8 cellular contexts compared by ENCODE assay signal in genomic region chr22:28773461-28773867, GRCh38. TPM values are rescaled to one million over a fixed set of nuclear protein-coding genes. Genes with fewer than 3 reads are reported as not detected.
DNase-seq lines count a peak whose midpoint lies in the region; ATAC-seq and TF ChIP-seq lines count a peak whose summit lies in the region.

No MANE protein-coding gene starts in this region.

- peak; percentile 4 for ATAC-seq in activated CD8-positive, alpha-beta memory T cell treated with anti-CD3 and anti-CD28 coated beads, Interleukin-2, amount 10 ng/mL, durations not matched to agents 7 days and 5 days
- ATAC-seq in HG02973 (IDR thresholded peaks at IDR 0.05; ENCODE audit: unreplicated experiment) (peak; percentile 11), T-helper 17 cell (no peak)

- H3K9me3 Mint-ChIP-seq in activated CD8-positive, alpha-beta memory T cell treated with anti-CD3 and anti-CD28 coated beads, Interleukin-2, amount 10 ng/mL, durations not matched to agents 7 days and 5 days (ENCODE audit: low read depth) = no peaks in the 10 kb centered on the region

- H3K27me3 Mint-ChIP-seq in activated CD8-positive, alpha-beta memory T cell treated with anti-CD3 and anti-CD28 coated beads, Interleukin-2, amount 10 ng/mL, durations not matched to agents 7 days and 5 days = peaks cover 7% of the 10 kb centered on the region
- H3K27me3 Mint-ChIP-seq in T-helper 17 cell = no peaks in the 10 kb centered on the region

- H3K27ac Mint-ChIP-seq in activated CD8-positive, alpha-beta memory T cell treated with anti-CD3 and anti-CD28 coated beads, Interleukin-2, amount 10 ng/mL, durations not matched to agents 7 days and 5 days = peak overlapping the region; percentile 97
- peak overlapping the region; percentile 93 for H3K27ac Mint-ChIP-seq in T-helper 17 cell

- TF ChIP-seq CTCF in foreskin fibroblast (IDR thresholded peaks at IDR 0.05; ENCODE audit: low read depth, low read length) (no peak), retinal pigment epithelial cell (conservative IDR thresholded peaks at IDR 0.05; ENCODE audit: low read depth, low read length) (no peak)

- peaks cover 30% of the 10 kb centered on the region for H3K4me1 Mint-ChIP-seq in activated CD8-positive, alpha-beta memory T cell treated with anti-CD3 and anti-CD28 coated beads, Interleukin-2, amount 10 ng/mL, durations not matched to agents 7 days and 5 days
- H3K4me1 Mint-ChIP-seq in T-helper 17 cell = peaks cover 17% of the 10 kb centered on the region

- CTCF ChIA-PET in activated CD8-positive, alpha-beta memory T cell treated with anti-CD3 and anti-CD28 coated beads, Interleukin-2, amount 10 ng/mL, durations not matched to agents 7 days and 5 days (lab: Charles Lee) = interaction anchor here (1.1 to 3.3 kb wide), 13 partner anchors 10 to 63 kb away, joined by 3 to 16 read pairs (median 9); partner anchors contain the start of genes CHEK2, HSCB and XBP1

- H3K9me3 ChIP-seq in T-helper 17 cell (ENCODE audit: control insufficient read depth, low read length, poor library complexity, severe bottlenecking) = no peaks in the 10 kb centered on the region

- peaks cover 31% of the 10 kb centered on the region for H3K36me3 Mint-ChIP-seq in activated CD8-positive, alpha-beta memory T cell treated with anti-CD3 and anti-CD28 coated beads, Interleukin-2, amount 10 ng/mL, durations not matched to agents 7 days and 5 days
- H3K36me3 Mint-ChIP-seq in T-helper 17 cell (ENCODE audit: low read depth) = peaks cover 8% of the 10 kb centered on the region

- no peak for DNase-seq in activated CD8-positive, alpha-beta memory T cell treated with anti-CD3 and anti-CD28 coated beads, Interleukin-2, amount 10 ng/mL, durations not matched to agents 7 days and 5 days
- DNase-seq in activated CD8-positive, alpha-beta memory T cell treated with anti-CD3 and anti-CD28 coated beads for 24 hours = no peak
- DNase-seq in T-helper 17 cell = no peak
- DNase-seq in foreskin fibroblast = peak in 1 of 2 donors; percentile 48
- no peak for DNase-seq in retinal pigment epithelial cell (ENCODE audit: low read depth)
- DNase-seq in COR-L47 (lab: John Stamatoyannopoulos, UW) = no peak
- no peak for DNase-seq in effector CD4-positive, alpha-beta T cell

- H3K4me3 Mint-ChIP-seq in activated CD8-positive, alpha-beta memory T cell treated with anti-CD3 and anti-CD28 coated beads, Interleukin-2, amount 10 ng/mL, durations not matched to agents 7 days and 5 days = peak overlapping the region; percentile 91
- H3K4me3 Mint-ChIP-seq in T-helper 17 cell = peak overlapping the region; percentile 98

- H3K4me3 ChIP-seq in foreskin fibroblast (ENCODE audit: low read depth in 1 of 2, low read length in 2 of 2) = peak overlapping the region; percentile 71 to 98
- peak overlapping the region; percentile 70 for H3K4me3 ChIP-seq in retinal pigment epithelial cell (ENCODE audit: low read length)

RNA-seq across cellular contexts. Expression of gene CCDC117, which starts 1.0 kb away (rescaled TPM):
- 10 to 100 TPM; 35.5 to 42.4 TPM for total RNA-seq in activated CD8-positive, alpha-beta memory T cell treated with anti-CD3 and anti-CD28 coated beads, Interleukin-2, amount 10 ng/mL, durations not matched to agents 7 days and 5 days
- total RNA-seq in T-helper 17 cell = 10 to 100 TPM; 13.9 to 24.5 TPM

RNA-seq across cellular contexts. Expression of gene XBP1, which starts 26.9 kb away (rescaled TPM):
- 100 to 1,000 TPM; 139 to 141 TPM for total RNA-seq in activated CD8-positive, alpha-beta memory T cell treated with anti-CD3 and anti-CD28 coated beads, Interleukin-2, amount 10 ng/mL, durations not matched to agents 7 days and 5 days
- 100 to 1,000 TPM; 146 to 156 TPM for total RNA-seq in T-helper 17 cell

RNA-seq across cellular contexts. Expression of gene HSCB, which starts 31.6 kb away (rescaled TPM):
- total RNA-seq in activated CD8-positive, alpha-beta memory T cell treated with anti-CD3 and anti-CD28 coated beads, Interleukin-2, amount 10 ng/mL, durations not matched to agents 7 days and 5 days = 10 to 100 TPM; 17.6 to 19.2 TPM
- total RNA-seq in T-helper 17 cell = 1 to 10 TPM; 5.6 to 7.2 TPM

RNA-seq across cellular contexts. Expression of gene CHEK2, which starts 31.8 kb away (rescaled TPM):
- 10 to 100 TPM; 31.6 to 49.0 TPM for total RNA-seq in activated CD8-positive, alpha-beta memory T cell treated with anti-CD3 and anti-CD28 coated beads, Interleukin-2, amount 10 ng/mL, durations not matched to agents 7 days and 5 days
- total RNA-seq in T-helper 17 cell = 1 to 10 TPM; 7.5 to 8.3 TPM
